ENCODE assay signal across 20 cellular contexts in the genomic region with DNA sequence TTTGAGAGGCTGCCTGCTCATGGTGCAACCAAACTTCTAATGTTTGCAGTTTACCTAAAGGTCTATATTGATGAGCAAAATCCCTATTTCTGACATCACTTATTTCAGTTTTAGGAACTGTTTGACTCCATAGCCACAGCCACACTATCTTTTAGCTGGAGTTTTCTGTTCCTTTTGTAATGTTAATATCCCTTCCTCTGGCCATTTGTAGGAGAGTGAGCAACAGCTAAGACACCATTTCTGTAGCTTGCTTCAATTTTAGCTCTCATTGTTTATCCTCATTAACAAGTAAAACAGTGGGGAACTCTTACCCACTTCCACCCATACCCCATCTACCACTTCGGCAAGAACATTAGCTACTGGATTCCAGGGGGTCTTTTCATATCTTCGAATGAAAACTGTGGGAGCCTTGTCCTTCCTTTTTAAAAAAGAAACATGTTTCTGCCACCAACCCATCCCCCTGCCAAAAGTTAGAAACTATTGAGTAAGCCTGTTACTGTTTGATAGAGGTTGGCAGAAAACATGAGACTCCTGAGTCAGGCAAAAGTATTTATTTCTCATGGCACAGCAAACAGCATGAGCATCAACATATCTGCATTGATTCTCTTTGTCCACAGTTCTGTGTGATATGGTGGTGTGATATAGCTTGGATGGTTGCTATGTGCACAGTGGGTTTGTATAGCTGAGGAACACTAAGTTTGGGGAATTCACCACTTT.
DNase-seq lines count a peak whose midpoint lies in the region; ATAC-seq, FAIRE-seq and TF ChIP-seq lines count a peak whose summit lies in the region.
"Had no signal": no experiment of that assay in that cellular context is flagged by ENCODE, and none has a peak within 500 bp of the region (broad histone marks: within the 10 kb centered on the region; RNA-seq: fewer than 3 reads in every experiment).

No MANE protein-coding gene starts in this region.

- H2AFZ ChIP-seq in HepG2 (ENCODE audit: low read length) (no peak overlapping the region), H1 (ENCODE audit: low read length) (peak overlapping the region; percentile 63; the same call in 1 of the 2 replicates), neural progenitor cell (replicated peaks) (peak overlapping the region; percentile 60)
- H2AFZ ChIP-seq: GM23248 had no signal

- H3K4ac ChIP-seq in H1 (replicated peaks; ENCODE audit: insufficient read length, low read depth, low read length) = no peak overlapping the region

- H3K4me3 ChIP-seq in liver (ENCODE audit: low read depth in 1 of 3, low read length in 3 of 3) (no peak overlapping the region), HepG2 (replicated peaks in 1 of 3; ENCODE audit: insufficient read depth in 1 of 3, low read depth in 2 of 3, low read length in 3 of 3) (no peak overlapping the region), H1 (ENCODE audit: extremely low read depth in 1 of 4, insufficient read depth in 2 of 4, low read depth in 3 of 4, low read length in 4 of 4) (no peak overlapping the region), neural progenitor cell (no peak overlapping the region), small intestine (ENCODE audit: low read depth in 1 of 2, low read length in 2 of 2) (no peak overlapping the region)
- H3K4me3 ChIP-seq: BLaER1, GM23248, HAP-1 had no signal

- H3K27ac ChIP-seq in liver (ENCODE audit: low read depth in 1 of 2, low read length in 2 of 2) = no peak overlapping the region
- no peak overlapping the region for H3K27ac ChIP-seq in HepG2 (ENCODE audit: extremely low read length, insufficient read depth, low read length)
- H3K27ac ChIP-seq in H1 (ENCODE audit: low read depth, low read length) = no peak overlapping the region
- no peak overlapping the region for H3K27ac ChIP-seq in neural progenitor cell
- H3K27ac ChIP-seq in small intestine (ENCODE audit: low read depth in 1 of 2, low read length in 1 of 2) = no peak overlapping the region
- H3K27ac ChIP-seq: 22Rv1, BLaER1, GM23248 had no signal

- no peaks in the 10 kb centered on the region for H3K79me1 ChIP-seq in H1 (ENCODE audit: low read depth, low read length)

- H3K9me3 Mint-ChIP-seq in neural progenitor cell = no peaks in the 10 kb centered on the region

- FAIRE-seq in HepG2 (lab: Jason Lieb, UNC) (no peak), H1 (lab: Jason Lieb, UNC) (no peak), small intestine (lab: Jason Lieb, UNC) (no peak)
- FAIRE-seq: GM12892, HTR-8/SVneo had no signal

- no peak overlapping the region for H3K14ac ChIP-seq in H1 (ENCODE audit: insufficient read length)

- TF ChIP-seq CTCF in liver (IDR thresholded peaks at IDR 0.05; ENCODE audit: low read depth, low read length, missing input control) = no peak
- no peak for TF ChIP-seq CTCF in HepG2 (CRISPR knock-in tag; IDR thresholded peaks at IDR 0.05)
- TF ChIP-seq CTCF in H1 (IDR thresholded peaks at IDR 0.05; ENCODE audit: control extremely low read depth in 1 of 3, insufficient read depth in 1 of 3, low read depth in 1 of 3, low read length in 3 of 3) = no peak
- TF ChIP-seq CTCF in neural progenitor cell (IDR thresholded peaks at IDR 0.05) = no peak

- H3K9ac ChIP-seq in liver (ENCODE audit: low read depth in 1 of 2, low read length in 2 of 2) (no peak overlapping the region), HepG2 (ENCODE audit: insufficient read depth, low read depth, low read length) (no peak overlapping the region), H1 (replicated peaks in 1 of 4; ENCODE audit: extremely low read depth in 1 of 4, low read depth in 3 of 4, low read length in 3 of 4) (no peak overlapping the region), neural progenitor cell (no peak overlapping the region)
- H3K9ac ChIP-seq: BLaER1, GM23248 had no signal

- H3K79me2 ChIP-seq in HepG2 (ENCODE audit: insufficient read depth, low read length) (no peaks in the 10 kb centered on the region), H1 (ENCODE audit: control insufficient read depth in 1 of 2, insufficient read depth in 2 of 2, low read length in 2 of 2) (no peaks in the 10 kb centered on the region), neural progenitor cell (ENCODE audit: low read depth) (no peaks in the 10 kb centered on the region)

- no peak overlapping the region for H3K23ac ChIP-seq in H1 (ENCODE audit: insufficient read length)

- H2BK5ac ChIP-seq in H1 (ENCODE audit: low read depth, low read length) = no peak overlapping the region

- no peaks in the 10 kb centered on the region; the same call in 1 of the 2 replicates for H3K23me2 ChIP-seq in H1 (ENCODE audit: low read depth, low read length)

- intact Hi-C loops in HepG2 (cut with micrococcal nuclease; ENCODE audit: unreplicated experiment) (no loop called here), posterior vena cava (cut with DNase I) (no loop called here)

- POLR2A ChIA-PET in HepG2 (lab: Yijun Ruan, JAX) (no interaction called here), H1 (lab: Charles Lee; ENCODE audit: partially characterized antibody) (interaction anchor here (1.1 kb wide), 1 partner anchor 13 kb away, joined by 3 read pairs; no protein-coding TSS in a partner anchor)

- no peak for TF ChIP-seq RAD21 in liver (IDR thresholded peaks at IDR 0.05)
- no peak for TF ChIP-seq RAD21 in HepG2 (CRISPR knock-in tag; IDR thresholded peaks at IDR 0.05)
- TF ChIP-seq RAD21 in H1 (IDR thresholded peaks at IDR 0.05 in 1 of 2, conservative IDR thresholded peaks at IDR 0.05 in 1 of 2; ENCODE audit: low read depth in 2 of 2, low read length in 2 of 2) = no peak

- H3K27me3 Mint-ChIP-seq in neural progenitor cell (ENCODE audit: insufficient read depth, low read depth) = no peaks in the 10 kb centered on the region

- H2BK15ac ChIP-seq in H1 (ENCODE audit: low read length) = no peak overlapping the region

- no peaks in the 10 kb centered on the region for H3K36me3 Mint-ChIP-seq in neural progenitor cell
- H3K36me3 Mint-ChIP-seq: CD8-positive, alpha-beta memory T cell had no signal

- H4K5ac ChIP-seq in H1 (ENCODE audit: insufficient read length, low read depth, low read length) = no peak overlapping the region

- CTCF ChIA-PET in HepG2 (lab: Yijun Ruan, JAX; ENCODE audit: low intra/inter-chr PET ratio, low total read pairs) = no interaction called here
- CTCF ChIA-PET in H1 (lab: Charles Lee; ENCODE audit: partially characterized antibody) = interaction anchor here (0.6 to 2.7 kb wide), 8 partner anchors 9 to 577 kb away, joined by 3 to 11 read pairs (median 4); no protein-coding TSS in a partner anchor

- BruUV-seq in HepG2 (replicated peaks; lab: Mats Ljungman, UMichigan) = no TSS peak

- peak overlapping the region; percentile 27; the same call in 1 of the 2 replicates for H2BK20ac ChIP-seq in H1 (ENCODE audit: low read length)

- peaks cover 8% of the 10 kb centered on the region for H3K4me1 Mint-ChIP-seq in neural progenitor cell
- H3K4me1 Mint-ChIP-seq: CD8-positive, alpha-beta memory T cell had no signal

- 64% methylated on average over 2 of the region's 2 CpGs for WGBS in liver
- WGBS in HepG2 (ENCODE audit: low lambda C conversion rate) = 0% methylated on average over 2 of the region's 2 CpGs
- WGBS in H1 (ENCODE audit: extremely low coverage in 1 of 2, insufficient coverage in 1 of 2, insufficient read length in 1 of 2, insufficient replicate concordance in 2 of 2, low coverage in 1 of 2, low lambda C conversion rate in 2 of 2, missing lambda C conversion rate in 1 of 2), 2 experiments = 69% methylated on average over 2 of the region's 2 CpGs; no CpG with 5 or more reads in 1 of the 2 experiments
- WGBS in small intestine, 3 donors = 72 to 82% (median 80%) methylated on average over 2 of the region's 2 CpGs

- DNase-seq in HepG2 (ENCODE audit: low spot score) = no peak
- no peak for DNase-seq in H1 (ENCODE audit: low read depth in 1 of 2, low spot score in 2 of 2)
- DNase-seq in neural progenitor cell (ENCODE audit: low spot score) = no peak
- no peak for DNase-seq in posterior vena cava (ENCODE audit: low spot score)
- no peak for DNase-seq in stimulated activated CD4-positive, alpha-beta T cell treated with anti-CD3 and anti-CD28 coated beads, Interleukin-4, amount 100 ng/mL, for 4 hours
- DNase-seq in small intestine = no peak
- DNase-seq: AML-193; Caco-2; CD8-positive, alpha-beta memory T cell; DND-41; GDM1; GM23248; IMR-90 had no signal

- peak overlapping the region; percentile 5; the same call in 1 of the 2 replicates for H3K18ac ChIP-seq in H1 (ENCODE audit: extremely low read depth, low read length)

- H3K4me2 ChIP-seq in HepG2 (ENCODE audit: low read depth, low read length) (no peak overlapping the region), H1 (ENCODE audit: insufficient read depth in 1 of 2, low read depth in 2 of 2, low read length in 2 of 2) (peak overlapping the region; percentile 1 to 6; a peak in 1 of 4 replicates), neural progenitor cell (no peak overlapping the region)
- H3K4me2 ChIP-seq: BLaER1 had no signal

- H4K8ac ChIP-seq in H1 (ENCODE audit: extremely low read depth, insufficient read depth, low read length) = no peak overlapping the region

- H4K91ac ChIP-seq in H1 (replicated peaks; ENCODE audit: insufficient read length, low read length) = no peak overlapping the region

- TF ChIP-seq POLR2A in HepG2 (IDR thresholded peaks at IDR 0.05; ENCODE audit: insufficient read depth in 1 of 2, low read depth in 2 of 2, low read length in 2 of 2) (no peak), H1 (IDR thresholded peaks at IDR 0.05; ENCODE audit: control extremely low read depth in 1 of 2, low read depth in 2 of 2, low read length in 2 of 2) (no peak)

- H3K36me3 ChIP-seq in liver (ENCODE audit: control insufficient read depth in 4 of 4, insufficient read depth in 3 of 4, low read depth in 1 of 4, low read length in 3 of 4) = no peaks in the 10 kb centered on the region
- no peaks in the 10 kb centered on the region for H3K36me3 ChIP-seq in HepG2 (replicated peaks in 1 of 2; ENCODE audit: control insufficient read depth in 1 of 2, insufficient read depth in 2 of 2, low read length in 2 of 2)
- no peaks in the 10 kb centered on the region for H3K36me3 ChIP-seq in H1 (ENCODE audit: control insufficient read depth in 2 of 4, insufficient read depth in 4 of 4, low read length in 3 of 4)
- H3K36me3 ChIP-seq in neural progenitor cell = no peaks in the 10 kb centered on the region
- no peaks in the 10 kb centered on the region for H3K36me3 ChIP-seq in small intestine (ENCODE audit: control insufficient read depth in 2 of 2, insufficient read depth in 2 of 2, low read length in 2 of 2)
- H3K36me3 ChIP-seq: BLaER1, HAP-1 had no signal

- no peak overlapping the region for H3K4me3 Mint-ChIP-seq in neural progenitor cell
- H3K4me3 Mint-ChIP-seq: CD8-positive, alpha-beta memory T cell had no signal

- no peak overlapping the region for H2AK5ac ChIP-seq in H1 (ENCODE audit: low read depth, low read length)

- in situ Hi-C loops in HepG2 (cut with HindIII; ENCODE audit: extremely low pct_ligation_motif_present, low pct_unique_long_range_greater_than_20kb) = no loop called here

- H3K27ac Mint-ChIP-seq in neural progenitor cell = no peak overlapping the region
- H3K27ac Mint-ChIP-seq: CD8-positive, alpha-beta memory T cell had no signal

- no peaks in the 10 kb centered on the region for H3F3A ChIP-seq in neural progenitor cell (ENCODE audit: low read depth)

- no peak overlapping the region for H2BK12ac ChIP-seq in H1 (ENCODE audit: low read depth, low read length)

- no peaks in the 10 kb centered on the region for H3K9me3 ChIP-seq in liver (ENCODE audit: control insufficient read depth in 4 of 4, low read length in 3 of 4)
- no peaks in the 10 kb centered on the region for H3K9me3 ChIP-seq in HepG2 (ENCODE audit: low read length)
- H3K9me3 ChIP-seq in H1 (ENCODE audit: insufficient read depth in 2 of 2, low read depth in 1 of 2, low read length in 1 of 2) = no peaks in the 10 kb centered on the region
- no peaks in the 10 kb centered on the region for H3K9me3 ChIP-seq in neural progenitor cell (ENCODE audit: low read depth)
- no peaks in the 10 kb centered on the region for H3K9me3 ChIP-seq in small intestine (ENCODE audit: control insufficient read depth, low read depth)
- H3K9me3 ChIP-seq: BLaER1, Caco-2, HAP-1 had no signal

- ATAC-seq in HepG2 (no peak), GM18873 (IDR thresholded peaks at IDR 0.05; ENCODE audit: low FRiP score, unreplicated experiment) (no peak)

- H4K20me1 ChIP-seq in HepG2 (ENCODE audit: insufficient read depth, low read length) = no peaks in the 10 kb centered on the region
- no peaks in the 10 kb centered on the region for H4K20me1 ChIP-seq in H1 (replicated peaks in 1 of 2; ENCODE audit: control insufficient read depth in 1 of 2, insufficient read depth in 2 of 2, low read length in 2 of 2)
- no peaks in the 10 kb centered on the region for H4K20me1 ChIP-seq in neural progenitor cell (ENCODE audit: low read depth)

- no peak overlapping the region for H3K56ac ChIP-seq in H1 (replicated peaks; ENCODE audit: insufficient read length, low read depth, low read length)

- H2BK120ac ChIP-seq in H1 (replicated peaks; ENCODE audit: low read depth, low read length) = no peak overlapping the region

- TF ChIP-seq EP300 in HepG2 (IDR thresholded peaks at IDR 0.05; ENCODE audit: low read depth in 2 of 2, low read length in 2 of 2) = no peak
- no peak for TF ChIP-seq EP300 in HepG2 (CRISPR knock-in tag; IDR thresholded peaks at IDR 0.05; ENCODE audit: borderline replicate concordance)
- TF ChIP-seq EP300 in H1 (IDR thresholded peaks at IDR 0.05; ENCODE audit: borderline replicate concordance in 1 of 2, low read depth in 2 of 2, low read length in 2 of 2) = no peak

- peaks cover 4 to 11% (median 9%) of the 10 kb centered on the region in 4 donors for H3K4me1 ChIP-seq in liver (ENCODE audit: control insufficient read depth in 4 of 4, insufficient read depth in 4 of 4, low read length in 3 of 4)
- no peaks in the 10 kb centered on the region for H3K4me1 ChIP-seq in HepG2 (ENCODE audit: insufficient read depth, low read length)
- H3K4me1 ChIP-seq in H1 (replicated peaks in 1 of 4; ENCODE audit: control insufficient read depth in 3 of 4, insufficient read depth in 4 of 4, low read length in 3 of 4) = peaks cover 0 to 17% (median 9%) of the 10 kb centered on the region in 4 experiments; a peak in 4 of 7 replicates
- peaks cover 9% of the 10 kb centered on the region for H3K4me1 ChIP-seq in neural progenitor cell
- no peaks in the 10 kb centered on the region for H3K4me1 ChIP-seq in small intestine (ENCODE audit: control insufficient read depth in 2 of 2, insufficient read depth in 1 of 2, low read depth in 1 of 2, low read length in 1 of 2)
- H3K4me1 ChIP-seq: BLaER1, Caco-2 had no signal

- no peaks in the 10 kb centered on the region for H3K27me3 ChIP-seq in liver (ENCODE audit: control insufficient read depth in 4 of 4, insufficient read depth in 4 of 4, low read length in 3 of 4)
- no peaks in the 10 kb centered on the region for H3K27me3 ChIP-seq in HepG2 (ENCODE audit: control insufficient read depth in 1 of 2, insufficient read depth in 2 of 2, low read length in 2 of 2)
- no peaks in the 10 kb centered on the region for H3K27me3 ChIP-seq in H1 (replicated peaks in 1 of 4; ENCODE audit: control insufficient read depth in 3 of 4, extremely low read depth in 1 of 4, insufficient read depth in 3 of 4, low read length in 3 of 4)
- no peaks in the 10 kb centered on the region for H3K27me3 ChIP-seq in neural progenitor cell
- H3K27me3 ChIP-seq in small intestine (ENCODE audit: control insufficient read depth in 2 of 2, insufficient read depth in 2 of 2, low read length in 2 of 2) = peaks cover 0 to 2% of the 10 kb centered on the region in 2 donors
- H3K27me3 ChIP-seq: BLaER1 had no signal

Comparison
In these comparisons a context has a peak if more than half of its experiments do, and no peak if none do; other contexts are left out.
1. H3K4me2 ChIP-seq: peak in H1 (2 of 2); none in HepG2 (single experiment) and neural progenitor cell (single experiment).